In genomic region chr7:45978731-45979211, GRCh38 we compare ENCODE assay signal across 12 cellular contexts. TPM values are rescaled to one million over a fixed set of nuclear protein-coding genes. Genes with fewer than 3 reads are reported as not detected.
DNase-seq lines count a peak whose midpoint lies in the region; ATAC-seq, FAIRE-seq and TF ChIP-seq lines count a peak whose summit lies in the region.
"Had no signal": no experiment of that assay in that cellular context is flagged by ENCODE, and none has a peak within 500 bp of the region (broad histone marks: within the 10 kb centered on the region; RNA-seq: fewer than 3 reads in every experiment).

No MANE protein-coding gene starts in this region.

- no peaks in the 10 kb centered on the region for H3K9me2 ChIP-seq in hepatocyte (replicated peaks; ENCODE audit: insufficient read depth)

- H3K4me1 ChIP-seq in hepatocyte (ENCODE audit: insufficient read depth) (peaks cover 17% of the 10 kb centered on the region), stomach (peaks cover 5 to 17% (median 11%) of the 10 kb centered on the region in 4 donors), pancreas (peaks cover 0 to 3% (median 0%) of the 10 kb centered on the region in 3 donors)

- no peaks in the 10 kb centered on the region for H3K9me3 ChIP-seq in hepatocyte (ENCODE audit: low read depth)
- H3K9me3 ChIP-seq in stomach: peaks cover 0 to 8% (median 0%) of the 10 kb centered on the region in 4 donors
- H3K9me3 ChIP-seq in pancreas: no peaks in the 10 kb centered on the region
- H3K9me3 ChIP-seq: neutrophil had no signal

- no peak for TF ChIP-seq EP300 in stomach (IDR thresholded peaks at IDR 0.05)

- H3K36me3 ChIP-seq in H7 (replicated peaks; ENCODE audit: control insufficient read depth, insufficient read depth, low read length): no peaks in the 10 kb centered on the region
- no peaks in the 10 kb centered on the region for H3K36me3 ChIP-seq in hepatocyte (replicated peaks; ENCODE audit: insufficient read depth, low read depth)
- no peaks in the 10 kb centered on the region for H3K36me3 ChIP-seq in stomach
- no peaks in the 10 kb centered on the region for H3K36me3 ChIP-seq in pancreas
- H3K36me3 ChIP-seq: neutrophil had no signal

- no peak for ATAC-seq in pancreas

- no peak for FAIRE-seq in pancreas (lab: Jason Lieb, UNC)
- FAIRE-seq: colon had no signal

- WGBS in hepatocyte (ENCODE audit: low lambda C conversion rate, missing lambda C conversion rate): 38% methylated on average over 2 of the region's 2 CpGs
- 34 to 66% (median 49%) methylated on average over 2 of the region's 2 CpGs for WGBS in stomach, 5 donors
- WGBS in pancreas, 2 donors: 53 to 70% methylated on average over 2 of the region's 2 CpGs

- no peak for TF ChIP-seq POLR2A in stomach (IDR thresholded peaks at IDR 0.05)

- no peaks in the 10 kb centered on the region for H4K20me1 ChIP-seq in hepatocyte (ENCODE audit: insufficient read depth, poor library complexity, severe bottlenecking)

- intact Hi-C loops in stomach (cut with DNase I; ENCODE audit: low total_unique reads): no loop called here
- intact Hi-C loops in pancreas (cut with DNase I): no loop called here

- peak; percentile 28 for DNase-seq in H7
- DNase-seq in SW480 (ENCODE audit: low spot score): peak; percentile 34
- DNase-seq in hepatocyte (ENCODE audit: low spot score): no peak
- DNase-seq in stomach: no peak
- no peak for DNase-seq in NCI-H2029 treated with DMSO at 0.1 percent for 48 hours (lab: John Stamatoyannopoulos, UW)
- DNase-seq in OCI-M1 (lab: John Stamatoyannopoulos, UW): no peak
- no peak for DNase-seq in pancreas
- no peak for DNase-seq in pons (ENCODE audit: low spot score)
- DNase-seq: GF-D8, NCI-H69 had no signal

- H3K27me3 ChIP-seq in H7 (ENCODE audit: control insufficient read depth, insufficient read depth, low read length) (no peaks in the 10 kb centered on the region), hepatocyte (no peaks in the 10 kb centered on the region), stomach (no peaks in the 10 kb centered on the region), pancreas (no peaks in the 10 kb centered on the region)
- H3K27me3 ChIP-seq: neutrophil had no signal

- H2AFZ ChIP-seq in hepatocyte: no peak overlapping the region

- H3K4me3 ChIP-seq in H7 (ENCODE audit: insufficient read depth, low read depth, low read length) (no peak overlapping the region), hepatocyte (no peak overlapping the region), stomach (no peak overlapping the region), pancreas (no peak overlapping the region)

- H3K79me2 ChIP-seq in hepatocyte: no peaks in the 10 kb centered on the region

- no peak for TF ChIP-seq CTCF in hepatocyte (IDR thresholded peaks at IDR 0.05; ENCODE audit: poor library complexity)
- TF ChIP-seq CTCF in stomach (IDR thresholded peaks at IDR 0.05): no peak
- TF ChIP-seq CTCF in pancreas (IDR thresholded peaks at IDR 0.05): no peak

- H3K27ac ChIP-seq in hepatocyte: peak overlapping the region; percentile 81
- H3K27ac ChIP-seq in stomach: peak overlapping the region in 4 of 5 donors; percentile 9 to 59 (median 48)
- H3K27ac ChIP-seq in pancreas: peak overlapping the region in 2 of 4 donors; percentile 47 to 48
- H3K27ac ChIP-seq: neutrophil had no signal

- H3K4me2 ChIP-seq in hepatocyte: peak overlapping the region; percentile 52

RNA-seq across cellular contexts. Expression of gene IGFBP3, which starts 57.7 kb away (rescaled TPM):
- 2.7 and 5.6 TPM in 2 replicates for total RNA-seq in H7 (2014; rRNA removed; shearing (Covaris generic))
- 573 and 632 TPM in 2 replicates for total RNA-seq in hepatocyte
- 268 and 355 TPM in 2 replicates for polyA plus RNA-seq in hepatocyte
- total RNA-seq in stomach: 100 to 1,000 TPM in 3 of 5 donors, 10 to 100 TPM in 2; 12.1 to 218 (median 109) TPM
- 10 to 100 TPM; 17.9 to 45.4 (median 20.7) TPM for polyA plus RNA-seq in stomach
- 10 to 100 TPM in 3 of 6 donors, 1 to 10 TPM in 3; 4.6 to 21.9 (median 10.5) TPM for total RNA-seq in pancreas
- polyA plus RNA-seq in pancreas: 10 to 100 TPM; 13.1 to 27.3 TPM

Comparison
In these comparisons a context has a peak if more than half of its experiments do, and no peak if none do; other contexts are left out.
1. DNase-seq: peak in H7 (single experiment) and SW480 (single experiment); none in hepatocyte (single experiment), stomach (single experiment), NCI-H2029 treated with DMSO at 0.1 percent for 48 hours (single experiment), OCI-M1 (single experiment), pancreas (0 of 6) and pons (single experiment).